11 cellular contexts compared by ENCODE assay signal in the genomic region with DNA sequence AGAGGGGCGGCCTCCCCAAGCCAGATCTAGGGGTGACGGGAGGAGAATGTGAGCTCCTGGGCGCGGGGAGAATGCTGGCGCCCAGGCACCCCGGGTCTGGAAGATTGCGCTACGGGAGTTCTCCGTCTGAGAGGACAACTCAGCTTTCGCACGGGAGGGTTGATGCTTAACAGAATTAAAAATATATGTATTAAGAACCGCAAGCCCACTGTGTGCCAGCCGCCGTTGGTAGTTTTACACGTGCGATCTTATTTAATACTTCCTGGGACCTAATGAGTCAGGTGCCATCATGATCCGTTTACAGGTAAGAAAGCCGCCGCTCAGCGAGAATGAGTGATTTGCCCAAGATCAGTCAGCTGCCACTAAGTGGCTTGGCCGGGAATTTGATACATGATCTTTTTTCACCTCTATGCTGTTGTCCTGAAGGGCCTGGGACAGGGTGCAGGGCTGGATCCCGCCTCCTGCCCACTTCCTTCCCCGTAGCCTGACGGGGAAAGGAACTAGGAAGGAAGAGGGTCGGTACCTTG. TPM values are rescaled to one million over a fixed set of nuclear protein-coding genes. Genes with fewer than 3 reads are reported as not detected.
DNase-seq lines count a peak whose midpoint lies in the region; ATAC-seq and TF ChIP-seq lines count a peak whose summit lies in the region.
"Had no signal": no experiment of that assay in that cellular context is flagged by ENCODE, and none has a peak within 500 bp of the region (broad histone marks: within the 10 kb centered on the region; RNA-seq: fewer than 3 reads in every experiment).

No MANE protein-coding gene starts in this region.

- ATAC-seq in SK-N-SH treated with all-trans-retinoic acid at 6 μM for 48 hours: peak; percentile 31
- ATAC-seq in HG02588 (IDR thresholded peaks at IDR 0.05; ENCODE audit: unreplicated experiment): no peak

- H3K27ac ChIP-seq in right atrium auricular region: peak overlapping the region in 1 of 2 donors; percentile 11

- H3K4me1 ChIP-seq in right atrium auricular region (peaks cover 0 to 22% of the 10 kb centered on the region in 2 donors), skeletal muscle satellite cell (ENCODE audit: control insufficient read depth, insufficient read depth, low read length) (peaks cover 5% of the 10 kb centered on the region)
- H3K4me1 ChIP-seq: BE2C had no signal

- H3K4me2 ChIP-seq in skeletal muscle satellite cell (ENCODE audit: low read length): peak overlapping the region; percentile 80

- H3K4me3 ChIP-seq in right atrium auricular region (peak overlapping the region; percentile 66 to 71), skeletal muscle satellite cell (ENCODE audit: low read length) (peak overlapping the region; percentile 70)

- no peak for TF ChIP-seq CTCF in right atrium auricular region (IDR thresholded peaks at IDR 0.05)

- no peaks in the 10 kb centered on the region for H3K36me3 ChIP-seq in right atrium auricular region
- H3K36me3 ChIP-seq in skeletal muscle satellite cell (ENCODE audit: insufficient read depth, low read length): no peaks in the 10 kb centered on the region
- H3K36me3 ChIP-seq: BE2C had no signal

- H3K27me3 ChIP-seq in right atrium auricular region (no peaks in the 10 kb centered on the region), skeletal muscle satellite cell (ENCODE audit: control insufficient read depth, insufficient read depth, low read length) (peaks cover 53% of the 10 kb centered on the region)

- H3K9ac ChIP-seq in skeletal muscle satellite cell (ENCODE audit: low read depth, low read length): no peak overlapping the region

- DNase-seq in NCI-H1105 treated with DMSO at 0.1 percent for 48 hours (lab: John Stamatoyannopoulos, UW): peak; percentile 27
- DNase-seq in NCI-H1105 (lab: John Stamatoyannopoulos, UW): no peak
- no peak for DNase-seq in right atrium auricular region (ENCODE audit: low spot score)
- DNase-seq in Kasumi-1 (lab: John Stamatoyannopoulos, UW): no peak
- DNase-seq in T1000 (lab: John Stamatoyannopoulos, UW): no peak

- H3K9me3 ChIP-seq in right atrium auricular region (no peaks in the 10 kb centered on the region), skeletal muscle satellite cell (replicated peaks; ENCODE audit: low read length) (no peaks in the 10 kb centered on the region)
- H3K9me3 ChIP-seq: BE2C had no signal

TF ChIP-seq in SK-N-SH treated with all-trans-retinoic acid at 6 μM for 48 hours, 23 proteins besides CTCF, POLR2A, EP300 and RAD21:
- no peak for TF ChIP-seq CREB5 (CRISPR knock-in tag; IDR thresholded peaks at IDR 0.05; ENCODE audit: low read depth)
- TF ChIP-seq GLIS3 (CRISPR knock-in tag; IDR thresholded peaks at IDR 0.05): no peak
- no peak for TF ChIP-seq BACH2 (CRISPR knock-in tag; IDR thresholded peaks at IDR 0.05; ENCODE audit: borderline replicate concordance)
- no peak for TF ChIP-seq ZNF565 (CRISPR knock-in tag; conservative IDR thresholded peaks at IDR 0.05; ENCODE audit: low read depth)
- TF ChIP-seq TSHZ2 (CRISPR knock-in tag; IDR thresholded peaks at IDR 0.05): no peak
- TF ChIP-seq, protein P1, sequence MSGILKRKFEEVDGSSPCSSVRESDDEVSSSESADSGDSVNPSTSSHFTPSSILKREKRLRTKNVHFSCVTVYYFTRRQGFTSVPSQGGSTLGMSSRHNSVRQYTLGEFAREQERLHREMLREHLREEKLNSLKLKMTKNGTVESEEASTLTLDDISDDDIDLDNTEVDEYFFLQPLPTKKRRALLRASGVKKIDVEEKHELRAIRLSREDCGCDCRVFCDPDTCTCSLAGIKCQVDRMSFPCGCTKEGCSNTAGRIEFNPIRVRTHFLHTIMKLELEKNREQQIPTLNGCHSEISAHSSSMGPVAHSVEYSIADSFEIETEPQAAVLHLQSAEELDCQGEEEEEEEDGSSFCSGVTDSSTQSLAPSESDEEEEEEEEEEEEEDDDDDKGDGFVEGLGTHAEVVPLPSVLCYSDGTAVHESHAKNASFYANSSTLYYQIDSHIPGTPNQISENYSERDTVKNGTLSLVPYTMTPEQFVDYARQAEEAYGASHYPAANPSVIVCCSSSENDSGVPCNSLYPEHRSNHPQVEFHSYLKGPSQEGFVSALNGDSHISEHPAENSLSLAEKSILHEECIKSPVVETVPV (CRISPR knock-in tag; IDR thresholded peaks at IDR 0.05): no peak
- no peak for TF ChIP-seq PATZ1 (CRISPR knock-in tag; IDR thresholded peaks at IDR 0.05; ENCODE audit: borderline replicate concordance)
- TF ChIP-seq ZFP3 (CRISPR knock-in tag; IDR thresholded peaks at IDR 0.05): no peak
TF ChIP-seq in SK-N-SH treated with all-trans-retinoic acid at 6 μM for 48 hours: peak in this region for 0.

RNA-seq across cellular contexts. Expression of gene VAT1L, which starts 0.8 kb away (rescaled TPM):
- 10 to 100 TPM; 10.3 to 20.6 TPM for total RNA-seq in right atrium auricular region
- not detected in 2 replicates for total RNA-seq in skeletal muscle satellite cell (2012; rRNA removed)
- total RNA-seq: bronchial epithelial cell; T-helper 1 cell treated with Interleukin-12 subunit alpha and Interleukin-12 subunit beta and Interleukin-4 antibody, amounts not matched to agents 30 ng/mL and 1 ng/mL, for 36 hours had no signal
